ENCODE assay signal across 8 cellular contexts in the genomic region with DNA sequence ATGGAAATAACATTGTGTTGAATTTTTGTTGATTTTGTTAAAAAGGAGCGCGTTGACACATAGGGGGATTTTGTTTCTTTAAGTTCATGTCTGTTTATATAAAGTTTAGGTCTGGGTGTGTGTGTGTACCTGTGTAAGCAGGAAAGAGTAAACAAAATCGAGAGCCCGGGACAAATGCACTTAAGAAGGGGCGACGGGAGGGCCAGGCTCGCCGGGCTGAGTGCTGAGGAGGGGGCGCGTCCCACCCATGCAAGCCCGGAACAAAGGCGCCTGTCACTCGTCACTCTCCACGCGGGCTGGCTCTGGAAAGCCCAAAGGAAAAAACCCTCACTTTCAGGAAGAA. TPM values are rescaled to one million over a fixed set of nuclear protein-coding genes. Genes with fewer than 3 reads are reported as not detected.
DNase-seq lines count a peak whose midpoint lies in the region; ATAC-seq and TF ChIP-seq lines count a peak whose summit lies in the region.
"Had no signal": no experiment of that assay in that cellular context is flagged by ENCODE, and none has a peak within 500 bp of the region (broad histone marks: within the 10 kb centered on the region; RNA-seq: fewer than 3 reads in every experiment).

No MANE protein-coding gene starts in this region.

- H3K4me1 ChIP-seq in GM23338 (ENCODE audit: insufficient read depth) (peaks cover 12% of the 10 kb centered on the region; the same call in 1 of the 2 replicates), hepatocyte (ENCODE audit: insufficient read depth) (peaks cover 8% of the 10 kb centered on the region), smooth muscle cell (ENCODE audit: low read depth) (no peaks in the 10 kb centered on the region)

- DNase-seq in GM23338 (ENCODE audit: low spot score) (no peak), hepatocyte (ENCODE audit: low spot score) (no peak), smooth muscle cell (lab: John Stamatoyannopoulos, UW; ENCODE audit: unreplicated experiment) (no peak), GM19238 (ENCODE audit: insufficient read length, low spot score) (no peak)
- DNase-seq in activated CD8-positive, alpha-beta T cell treated with anti-CD3 and anti-CD28 coated beads, Interleukin-2, amount 10 ng/mL, durations not matched to agents 7 days and 5 days = no peak
- DNase-seq: activated CD8-positive, alpha-beta memory T cell treated with anti-CD3 and anti-CD28 coated beads, Interleukin-2, amount 50 U/mL, for 4 hours had no signal

- peak; percentile 10; the same call in 2 of the 3 replicates for ATAC-seq in GM23338
- ATAC-seq in activated CD8-positive, alpha-beta T cell treated with anti-CD3 and anti-CD28 coated beads, Interleukin-2, amount 10 ng/mL, durations not matched to agents 7 days and 5 days = no peak
- ATAC-seq in HG02970 (IDR thresholded peaks at IDR 0.05; ENCODE audit: low FRiP score, unreplicated experiment) = no peak
- no peak for ATAC-seq in GM21786 (IDR thresholded peaks at IDR 0.05; ENCODE audit: unreplicated experiment)

- H3K9me3 Mint-ChIP-seq in GM23338 = no peaks in the 10 kb centered on the region
- H3K9me3 Mint-ChIP-seq in activated CD8-positive, alpha-beta T cell treated with anti-CD3 and anti-CD28 coated beads, Interleukin-2, amount 10 ng/mL, durations not matched to agents 7 days and 5 days (ENCODE audit: insufficient read depth) = no peaks in the 10 kb centered on the region

- no peaks in the 10 kb centered on the region for H3K36me3 ChIP-seq in GM23338 (ENCODE audit: insufficient read depth)
- no peaks in the 10 kb centered on the region for H3K36me3 ChIP-seq in hepatocyte (replicated peaks; ENCODE audit: insufficient read depth, low read depth)
- no peaks in the 10 kb centered on the region for H3K36me3 ChIP-seq in smooth muscle cell (ENCODE audit: low read depth)

- no peak overlapping the region for H3K27ac Mint-ChIP-seq in GM23338
- peak overlapping the region; percentile 10 for H3K27ac Mint-ChIP-seq in activated CD8-positive, alpha-beta T cell treated with anti-CD3 and anti-CD28 coated beads, Interleukin-2, amount 10 ng/mL, durations not matched to agents 7 days and 5 days

- peaks cover 59% of the 10 kb centered on the region for H3K27me3 Mint-ChIP-seq in GM23338 (ENCODE audit: insufficient read depth, low read depth, poor library complexity)
- peaks cover 59% of the 10 kb centered on the region for H3K27me3 Mint-ChIP-seq in activated CD8-positive, alpha-beta T cell treated with anti-CD3 and anti-CD28 coated beads, Interleukin-2, amount 10 ng/mL, durations not matched to agents 7 days and 5 days (ENCODE audit: low read depth)

- H3K9me3 ChIP-seq in hepatocyte (ENCODE audit: low read depth) (no peaks in the 10 kb centered on the region), smooth muscle cell (replicated peaks; ENCODE audit: low read depth) (no peaks in the 10 kb centered on the region)

- TF ChIP-seq CTCF in GM23338 (conservative IDR thresholded peaks at IDR 0.05; ENCODE audit: low read depth in 2 of 2) = no peak
- no peak for TF ChIP-seq CTCF in hepatocyte (IDR thresholded peaks at IDR 0.05; ENCODE audit: poor library complexity)
- no peak for TF ChIP-seq CTCF in smooth muscle cell (IDR thresholded peaks at IDR 0.05; ENCODE audit: borderline replicate concordance, insufficient read depth, poor library complexity, severe bottlenecking)

- H3K4me3 Mint-ChIP-seq in GM23338 = peak overlapping the region; percentile 77
- peak overlapping the region; percentile 72 for H3K4me3 Mint-ChIP-seq in activated CD8-positive, alpha-beta T cell treated with anti-CD3 and anti-CD28 coated beads, Interleukin-2, amount 10 ng/mL, durations not matched to agents 7 days and 5 days

- H3K9me2 ChIP-seq in GM23338 (ENCODE audit: insufficient read depth) = 0 out of 2 replicates have a peak, but pooled peaks cover 6% of the 10 kb centered on the region
- H3K9me2 ChIP-seq in hepatocyte (replicated peaks; ENCODE audit: insufficient read depth) = no peaks in the 10 kb centered on the region

- 9% methylated on average over 15 of the region's 15 CpGs for WGBS in hepatocyte (ENCODE audit: low lambda C conversion rate, missing lambda C conversion rate)
- 6% methylated on average over 15 of the region's 15 CpGs for WGBS in smooth muscle cell (ENCODE audit: low lambda C conversion rate)

- H3K4me3 ChIP-seq in GM23338 = peak overlapping the region; percentile 75
- peak overlapping the region; percentile 17 for H3K4me3 ChIP-seq in hepatocyte
- H3K4me3 ChIP-seq in smooth muscle cell = peak overlapping the region; percentile 46

- POLR2A ChIA-PET in activated CD8-positive, alpha-beta T cell treated with anti-CD3 and anti-CD28 coated beads, Interleukin-2, amount 10 ng/mL, durations not matched to agents 7 days and 5 days (lab: Charles Lee) = interaction anchor here (0.9 to 1.4 kb wide), 2 partner anchors 10 to 39 kb away, joined by 4 read pairs; a partner anchor contains a TSS

- H3K27ac ChIP-seq in GM23338 (ENCODE audit: low read depth) (no peak overlapping the region), hepatocyte (peak overlapping the region; percentile 33), smooth muscle cell (ENCODE audit: low read depth) (no peak overlapping the region)

- no peak overlapping the region for H3K9ac ChIP-seq in smooth muscle cell (ENCODE audit: low read depth)

- H3K27me3 ChIP-seq in GM23338 (ENCODE audit: insufficient read depth) (peaks cover 93% of the 10 kb centered on the region), hepatocyte (peaks cover 6% of the 10 kb centered on the region), smooth muscle cell (ENCODE audit: low read depth) (peaks cover 51% of the 10 kb centered on the region)

- peak overlapping the region; percentile 91; the same call in 1 of the 2 replicates for H2AFZ ChIP-seq in GM23338
- H2AFZ ChIP-seq in hepatocyte = peak overlapping the region; percentile 86
- H2AFZ ChIP-seq in smooth muscle cell (ENCODE audit: low read depth) = peak overlapping the region; percentile 83

- no peaks in the 10 kb centered on the region for H3K79me2 ChIP-seq in GM23338 (replicated peaks; ENCODE audit: insufficient read depth)
- no peaks in the 10 kb centered on the region for H3K79me2 ChIP-seq in hepatocyte
- no peaks in the 10 kb centered on the region for H3K79me2 ChIP-seq in smooth muscle cell (ENCODE audit: low read depth)

- peaks cover 15% of the 10 kb centered on the region; the same call in 2 of the 3 replicates for H3K4me1 Mint-ChIP-seq in GM23338
- peaks cover 19% of the 10 kb centered on the region for H3K4me1 Mint-ChIP-seq in activated CD8-positive, alpha-beta T cell treated with anti-CD3 and anti-CD28 coated beads, Interleukin-2, amount 10 ng/mL, durations not matched to agents 7 days and 5 days (ENCODE audit: low read depth)

- H3K4me2 ChIP-seq in GM23338 (peak overlapping the region; percentile 92), hepatocyte (peak overlapping the region; percentile 89), smooth muscle cell (peak overlapping the region; percentile 95)

- no peaks in the 10 kb centered on the region for H3K36me3 Mint-ChIP-seq in GM23338 (ENCODE audit: low read depth)
- no peaks in the 10 kb centered on the region for H3K36me3 Mint-ChIP-seq in activated CD8-positive, alpha-beta T cell treated with anti-CD3 and anti-CD28 coated beads, Interleukin-2, amount 10 ng/mL, durations not matched to agents 7 days and 5 days (ENCODE audit: low read depth)

- H4K20me1 ChIP-seq in GM23338 (replicated peaks; ENCODE audit: insufficient read depth) (0 out of 2 replicates have a peak, but pooled peaks cover 3% of the 10 kb centered on the region), hepatocyte (ENCODE audit: insufficient read depth, poor library complexity, severe bottlenecking) (no peaks in the 10 kb centered on the region), smooth muscle cell (ENCODE audit: low read depth) (no peaks in the 10 kb centered on the region)

- CTCF ChIA-PET in activated CD8-positive, alpha-beta T cell treated with anti-CD3 and anti-CD28 coated beads, Interleukin-2, amount 10 ng/mL, durations not matched to agents 7 days and 5 days (lab: Charles Lee) = no interaction called here

- H3F3A ChIP-seq in GM23338 (replicated peaks; ENCODE audit: low read depth) (no peaks in the 10 kb centered on the region; the same call in none of the 2 replicates), smooth muscle cell (ENCODE audit: low read depth) (no peaks in the 10 kb centered on the region)

TF ChIP-seq in GM23338, 12 proteins besides CTCF, POLR2A, EP300 and RAD21 (continues in another document):
- no peak for TF ChIP-seq POLR2AphosphoS5 (IDR thresholded peaks at IDR 0.05; ENCODE audit: low read depth)
- no peak for TF ChIP-seq ZNF331 (CRISPR knock-in tag; IDR thresholded peaks at IDR 0.05; ENCODE audit: low read depth)
- TF ChIP-seq STAT1 (IDR thresholded peaks at IDR 0.05; ENCODE audit: unreplicated experiment) = no peak

RNA-seq across cellular contexts. Expression of a gene that starts 28.8 kb away (rescaled TPM):
- 1.1 and 1.4 TPM in 2 replicates for total RNA-seq in GM23338 (2014; rRNA removed; shearing (Covaris generic))
- polyA plus RNA-seq in GM23338 (2016; fragmentation: Nextera tagmentation; extraction: Ambion mirVana) (0.86 and 1.4 TPM in 2 replicates), hepatocyte (5.7 and 7.3 TPM in 2 replicates), smooth muscle cell (1.5 and 4.4 TPM in 2 replicates)
- 1 to 10 TPM; 2.8 to 4.0 TPM for total RNA-seq in activated CD8-positive, alpha-beta T cell treated with anti-CD3 and anti-CD28 coated beads, Interleukin-2, amount 10 ng/mL, durations not matched to agents 7 days and 5 days
- total RNA-seq in hepatocyte (2.1 and 2.4 TPM in 2 replicates), smooth muscle cell (1.4 and 1.6 TPM in 2 replicates)

RNA-seq across cellular contexts. Expression of a gene that starts 38.9 kb away (rescaled TPM):
- total RNA-seq in GM23338 (2014; rRNA removed; shearing (Covaris generic)) = 37.2 and 41.2 TPM in 2 replicates
- 16.2 and 17.5 TPM in 2 replicates for polyA plus RNA-seq in GM23338 (2016; fragmentation: Nextera tagmentation; extraction: Ambion mirVana)
- 10 to 100 TPM; 66.5 to 71.9 TPM for total RNA-seq in activated CD8-positive, alpha-beta T cell treated with anti-CD3 and anti-CD28 coated beads, Interleukin-2, amount 10 ng/mL, durations not matched to agents 7 days and 5 days
- total RNA-seq in hepatocyte = 10.4 and 13.8 TPM in 2 replicates
- polyA plus RNA-seq in hepatocyte = 10.4 and 14.5 TPM in 2 replicates
- total RNA-seq in smooth muscle cell = 7.8 and 14.6 TPM in 2 replicates
- polyA plus RNA-seq in smooth muscle cell = 11.5 and 14.0 TPM in 2 replicates

RNA-seq across cellular contexts. Expression of a gene that starts 41.7 kb away (rescaled TPM):
- total RNA-seq in GM23338 (2014; rRNA removed; shearing (Covaris generic)) = 55.3 and 59.3 TPM in 2 replicates
- polyA plus RNA-seq in GM23338 (2016; fragmentation: Nextera tagmentation; extraction: Ambion mirVana) (24.8 and 28.7 TPM in 2 replicates), hepatocyte (124 and 135 TPM in 2 replicates), smooth muscle cell (150 and 161 TPM in 2 replicates)
- 100 to 1,000 TPM; 129 to 139 TPM for total RNA-seq in activated CD8-positive, alpha-beta T cell treated with anti-CD3 and anti-CD28 coated beads, Interleukin-2, amount 10 ng/mL, durations not matched to agents 7 days and 5 days
- total RNA-seq in hepatocyte (39.5 and 52.4 TPM in 2 replicates), smooth muscle cell (35.9 and 36.4 TPM in 2 replicates)

Comparison
In these comparisons a context has a peak if more than half of its experiments do, and no peak if none do; other contexts are left out.
1. H3K4me3 ChIP-seq: peak in every context shown above with its lines; median percentile 75 in GM23338; 46 in smooth muscle cell; 17 in hepatocyte.